In genomic region chr9:29865764-29866313, GRCh38 we compare ENCODE assay signal across 1 cellular context.
TF ChIP-seq lines count a peak whose summit lies in the region.

No MANE protein-coding gene starts in this region.

TF ChIP-seq in GM23338, 12 proteins besides CTCF, POLR2A, EP300 and RAD21 (continued from another document):
- TF ChIP-seq ZNF462 (CRISPR knock-in tag; IDR thresholded peaks at IDR 0.05) (no peak), REST (IDR thresholded peaks at IDR 0.05; ENCODE audit: unreplicated experiment) (no peak), JUNB (IDR thresholded peaks at IDR 0.05; ENCODE audit: unreplicated experiment) (no peak), EZH2 (IDR thresholded peaks at IDR 0.05; ENCODE audit: low read depth, unreplicated experiment) (no peak), EZH2phosphoT487 (IDR thresholded peaks at IDR 0.05; ENCODE audit: unreplicated experiment) (no peak), ZNF114 (CRISPR knock-in tag; IDR thresholded peaks at IDR 0.05) (no peak), ETS1 (IDR thresholded peaks at IDR 0.05) (no peak), STAT1 (IDR thresholded peaks at IDR 0.05; ENCODE audit: unreplicated experiment) (no peak), CREB1 (CRISPR knock-in tag; IDR thresholded peaks at IDR 0.05; ENCODE audit: low read depth) (no peak), NANOG (IDR thresholded peaks at IDR 0.05; ENCODE audit: borderline replicate concordance) (no peak), POLR2AphosphoS5 (IDR thresholded peaks at IDR 0.05; ENCODE audit: low read depth) (no peak)
